In genomic region chr12:7302536-7303113, GRCh38 we compare ENCODE assay signal across 21 cellular contexts. TPM values are rescaled to one million over a fixed set of nuclear protein-coding genes. Genes with fewer than 3 reads are reported as not detected.
A peak's percentile ranks its signal among the peaks of the same experiment; 100 is the strongest.
DNase-seq lines count a peak whose midpoint lies in the region; FAIRE-seq and TF ChIP-seq lines count a peak whose summit lies in the region.
"Had no signal": no experiment of that assay in that cellular context is flagged by ENCODE, and none has a peak within 500 bp of the region (broad histone marks: within the 10 kb centered on the region; RNA-seq: fewer than 3 reads in every experiment).

No MANE protein-coding gene starts in this region.

- no peak overlapping the region for H3K9ac ChIP-seq in H9 (ENCODE audit: extremely low read depth, insufficient read length, low read length)
- H3K9ac ChIP-seq: GM23248 had no signal

- H3K79me1 ChIP-seq in H9 (ENCODE audit: insufficient read depth, low read depth, low read length, poor library complexity, severe bottlenecking) = no peaks in the 10 kb centered on the region

- peaks cover 2% of the 10 kb centered on the region; the same call in 1 of the 2 replicates for H3K27me3 Mint-ChIP-seq in H9 (ENCODE audit: low read depth)
- peaks cover 6% of the 10 kb centered on the region for H3K27me3 Mint-ChIP-seq in activated CD4-positive, alpha-beta memory T cell treated with anti-CD3 and anti-CD28 coated beads for 36 hours

- H3K4me2 ChIP-seq in H9 (ENCODE audit: insufficient read depth, insufficient read length, low read length) = no peak overlapping the region

- FAIRE-seq in bronchial epithelial cell (lab: Jason Lieb, UNC) = no peak
- FAIRE-seq: A204.1, D721Med had no signal

- H3K4me3 Mint-ChIP-seq in H9 = no peak overlapping the region
- no peak overlapping the region for H3K4me3 Mint-ChIP-seq in activated CD4-positive, alpha-beta memory T cell treated with anti-CD3 and anti-CD28 coated beads for 36 hours
- H3K4me3 Mint-ChIP-seq: CD8-positive, alpha-beta T cell; HFFc6 had no signal

- no peak overlapping the region for H3T11ph ChIP-seq in H9 (ENCODE audit: low read length)

- H3K36me3 Mint-ChIP-seq in H9 (ENCODE audit: insufficient read depth in 1 of 3, low read depth in 3 of 3) = no peaks in the 10 kb centered on the region
- no peaks in the 10 kb centered on the region for H3K36me3 Mint-ChIP-seq in activated CD4-positive, alpha-beta memory T cell treated with anti-CD3 and anti-CD28 coated beads for 36 hours
- H3K36me3 Mint-ChIP-seq: CD8-positive, alpha-beta T cell had no signal

- peak overlapping the region; percentile 66 for H2AFZ ChIP-seq in H9 (ENCODE audit: low read length)
- H2AFZ ChIP-seq: GM23248 had no signal

- no peak overlapping the region for H2BK12ac ChIP-seq in H9 (ENCODE audit: insufficient read length, low read depth, low read length)

- peaks cover 33 to 36% of the 10 kb centered on the region in 2 experiments for H3K4me1 Mint-ChIP-seq in H9
- no peaks in the 10 kb centered on the region for H3K4me1 Mint-ChIP-seq in activated CD4-positive, alpha-beta memory T cell treated with anti-CD3 and anti-CD28 coated beads for 36 hours (ENCODE audit: low read depth)

- H3K14ac ChIP-seq in H9 (ENCODE audit: insufficient read depth, low read length) = no peak overlapping the region

- CTCF ChIA-PET in activated CD4-positive, alpha-beta memory T cell treated with anti-CD3 and anti-CD28 coated beads for 36 hours (lab: Charles Lee) = no interaction called here

- no peaks in the 10 kb centered on the region for H3K23me2 ChIP-seq in H9 (ENCODE audit: insufficient read length, low read depth, low read length, poor library complexity, severe bottlenecking)

- intact Hi-C loops in activated CD4-positive, alpha-beta memory T cell treated with anti-CD3 and anti-CD28 coated beads for 36 hours (cut with micrococcal nuclease) = no loop called here
- intact Hi-C loops in esophagus squamous epithelium (cut with DNase I) = no loop called here

- no peak overlapping the region for H3K4ac ChIP-seq in H9 (ENCODE audit: low read depth, low read length)

- no peaks in the 10 kb centered on the region for H3K79me2 ChIP-seq in H9 (ENCODE audit: insufficient read depth, low read length)

- H2BK120ac ChIP-seq in H9 (ENCODE audit: low read depth, low read length, poor library complexity, severe bottlenecking) = no peak overlapping the region

- H4K5ac ChIP-seq in H9 (ENCODE audit: insufficient read length, low read depth, low read length) = no peak overlapping the region

- no peak overlapping the region for H2AK5ac ChIP-seq in H9 (ENCODE audit: insufficient read length, low read length)

- H3K18ac ChIP-seq in H9 (ENCODE audit: insufficient read length, low read depth, low read length) = no peak overlapping the region

- TF ChIP-seq CTCF in H9 (conservative IDR thresholded peaks at IDR 0.05) (no peak), bronchial epithelial cell (IDR thresholded peaks at IDR 0.05; ENCODE audit: insufficient read depth, low read length, severe bottlenecking) (no peak), fibroblast of mammary gland (conservative IDR thresholded peaks at IDR 0.05; ENCODE audit: control insufficient read depth, insufficient read depth, low read depth, low read length) (no peak), WERI-Rb-1 (IDR thresholded peaks at IDR 0.05; ENCODE audit: low read depth, low read length) (no peak), esophagus squamous epithelium (IDR thresholded peaks at IDR 0.05) (no peak)

- no peaks in the 10 kb centered on the region for H3K9me3 Mint-ChIP-seq in H9
- no peaks in the 10 kb centered on the region for H3K9me3 Mint-ChIP-seq in activated CD4-positive, alpha-beta memory T cell treated with anti-CD3 and anti-CD28 coated beads for 36 hours
- H3K9me3 Mint-ChIP-seq: CD8-positive, alpha-beta T cell; HFFc6 had no signal

- no peak overlapping the region for H3K23ac ChIP-seq in H9 (ENCODE audit: insufficient read length, low read depth, low read length)

- H4K8ac ChIP-seq in H9 (replicated peaks; ENCODE audit: insufficient read length, low read depth, low read length) = no peak overlapping the region

- no CpG with 5 or more reads among the region's 5 CpGs for WGBS in H9 (ENCODE audit: extremely low coverage, insufficient read length, low lambda C conversion rate)
- WGBS in esophagus squamous epithelium, 2 donors = 69% methylated on average over 5 of the region's 5 CpGs

- H3K4me1 ChIP-seq in H9 (ENCODE audit: insufficient read depth, low read length) = no peaks in the 10 kb centered on the region; the same call in 1 of the 2 replicates
- H3K4me1 ChIP-seq in esophagus squamous epithelium = no peaks in the 10 kb centered on the region
- H3K4me1 ChIP-seq: BE2C, HAP-1 had no signal

- TF ChIP-seq POLR2A in esophagus squamous epithelium (IDR thresholded peaks at IDR 0.05) = no peak

- H3K27ac ChIP-seq in H9 (ENCODE audit: insufficient read length, low read depth, low read length) (no peak overlapping the region), WERI-Rb-1 (no peak overlapping the region), esophagus squamous epithelium (no peak overlapping the region)
- H3K27ac ChIP-seq: C4-2B, GM23248 had no signal

- H2BK20ac ChIP-seq in H9 (ENCODE audit: low read depth, low read length, poor library complexity, severe bottlenecking) = no peak overlapping the region

- H2BK15ac ChIP-seq in H9 (ENCODE audit: low read depth, low read length) = no peak overlapping the region

- DNase-seq in H9 (no peak), LHCN-M2 (ENCODE audit: low read depth) (peak; percentile 6), bronchial epithelial cell (ENCODE audit: low read depth) (peak; percentile 2), fibroblast of mammary gland (ENCODE audit: low read depth) (peak; percentile 13), WERI-Rb-1 (no peak), AG20443 (ENCODE audit: low spot score) (no peak), esophagus squamous epithelium (lab: John Stamatoyannopoulos, UW) (no peak)
- DNase-seq in activated CD4-positive, alpha-beta memory T cell treated with anti-CD3 and anti-CD28 coated beads for 36 hours = no peak
- DNase-seq: BE2C; CD8-positive, alpha-beta T cell; COR-L47; DMS153; DMS79 treated with DMSO at 0.1 percent for 48 hours; GDM1; HFFc6; KBM-7 had no signal

- no peak overlapping the region for H4K91ac ChIP-seq in H9 (ENCODE audit: insufficient read length, low read depth, low read length)

- no peak overlapping the region for H3K27ac Mint-ChIP-seq in H9
- no peak overlapping the region for H3K27ac Mint-ChIP-seq in activated CD4-positive, alpha-beta memory T cell treated with anti-CD3 and anti-CD28 coated beads for 36 hours
- H3K27ac Mint-ChIP-seq: CD8-positive, alpha-beta T cell; HFFc6 had no signal

- no peaks in the 10 kb centered on the region for H4K20me1 ChIP-seq in H9 (ENCODE audit: control insufficient read depth, insufficient read depth, insufficient read length)

- no peak overlapping the region for H2BK5ac ChIP-seq in H9 (ENCODE audit: insufficient read length, low read length)

- H3K56ac ChIP-seq in H9 (ENCODE audit: insufficient read length, low read depth, low read length) = no peak overlapping the region

- H3K27me3 ChIP-seq in H9 (ENCODE audit: insufficient read depth, low read length) = no peaks in the 10 kb centered on the region
- no peaks in the 10 kb centered on the region for H3K27me3 ChIP-seq in bronchial epithelial cell (ENCODE audit: control insufficient read depth, insufficient read depth, low read length)
- peaks cover 8% of the 10 kb centered on the region for H3K27me3 ChIP-seq in WERI-Rb-1 (ENCODE audit: insufficient read depth, low read depth, severe bottlenecking)
- no peaks in the 10 kb centered on the region for H3K27me3 ChIP-seq in esophagus squamous epithelium
- H3K27me3 ChIP-seq: BE2C had no signal

- POLR2A ChIA-PET in activated CD4-positive, alpha-beta memory T cell treated with anti-CD3 and anti-CD28 coated beads for 36 hours (lab: Charles Lee) = no interaction called here

- H3K4me3 ChIP-seq in bronchial epithelial cell (ENCODE audit: low read depth, low read length) = no peak overlapping the region
- no peak overlapping the region for H3K4me3 ChIP-seq in fibroblast of mammary gland (ENCODE audit: control insufficient read depth, low read depth, low read length)
- H3K4me3 ChIP-seq in WERI-Rb-1 (ENCODE audit: low read depth, low read length) = no peak overlapping the region
- H3K4me3 ChIP-seq in esophagus squamous epithelium = no peak overlapping the region
- H3K4me3 ChIP-seq: GM23248, HAP-1 had no signal

- H3K9me3 ChIP-seq in H9 (ENCODE audit: control insufficient read depth, low read depth, low read length) (no peaks in the 10 kb centered on the region), WERI-Rb-1 (ENCODE audit: severe bottlenecking) (no peaks in the 10 kb centered on the region), esophagus squamous epithelium (no peaks in the 10 kb centered on the region)
- H3K9me3 ChIP-seq: BE2C, HAP-1 had no signal

- H3K36me3 ChIP-seq in bronchial epithelial cell (ENCODE audit: control insufficient read depth, insufficient read depth, low read length) (no peaks in the 10 kb centered on the region), WERI-Rb-1 (no peaks in the 10 kb centered on the region), esophagus squamous epithelium (no peaks in the 10 kb centered on the region)
- H3K36me3 ChIP-seq: HAP-1 had no signal

RNA-seq across cellular contexts. Expression of gene ACSM4, which starts 1.2 kb away (rescaled TPM):
- total RNA-seq in H9 (2021) (not detected in 2 replicates), LHCN-M2 (2014; rRNA removed) (not detected in 2 replicates), bronchial epithelial cell (not detected in 2 replicates), esophagus squamous epithelium (not detected)
- polyA plus RNA-seq in LHCN-M2 (2012) = not detected
- not detected for total RNA-seq in activated CD4-positive, alpha-beta memory T cell treated with anti-CD3 and anti-CD28 coated beads for 36 hours
- total RNA-seq: CD8-positive, alpha-beta T cell; GM23248; HFFc6 had no signal
- polyA plus RNA-seq: GM23248 had no signal

Comparison
In these comparisons a context has a peak if more than half of its experiments do, and no peak if none do; other contexts are left out.
1. DNase-seq: peak in LHCN-M2 (single experiment), bronchial epithelial cell (single experiment) and fibroblast of mammary gland (single experiment); none in H9 (single experiment), WERI-Rb-1 (single experiment), activated CD4-positive, alpha-beta memory T cell treated with anti-CD3 and anti-CD28 coated beads for 36 hours (single experiment), AG20443 (single experiment) and esophagus squamous epithelium (single experiment).